In the genomic region with DNA sequence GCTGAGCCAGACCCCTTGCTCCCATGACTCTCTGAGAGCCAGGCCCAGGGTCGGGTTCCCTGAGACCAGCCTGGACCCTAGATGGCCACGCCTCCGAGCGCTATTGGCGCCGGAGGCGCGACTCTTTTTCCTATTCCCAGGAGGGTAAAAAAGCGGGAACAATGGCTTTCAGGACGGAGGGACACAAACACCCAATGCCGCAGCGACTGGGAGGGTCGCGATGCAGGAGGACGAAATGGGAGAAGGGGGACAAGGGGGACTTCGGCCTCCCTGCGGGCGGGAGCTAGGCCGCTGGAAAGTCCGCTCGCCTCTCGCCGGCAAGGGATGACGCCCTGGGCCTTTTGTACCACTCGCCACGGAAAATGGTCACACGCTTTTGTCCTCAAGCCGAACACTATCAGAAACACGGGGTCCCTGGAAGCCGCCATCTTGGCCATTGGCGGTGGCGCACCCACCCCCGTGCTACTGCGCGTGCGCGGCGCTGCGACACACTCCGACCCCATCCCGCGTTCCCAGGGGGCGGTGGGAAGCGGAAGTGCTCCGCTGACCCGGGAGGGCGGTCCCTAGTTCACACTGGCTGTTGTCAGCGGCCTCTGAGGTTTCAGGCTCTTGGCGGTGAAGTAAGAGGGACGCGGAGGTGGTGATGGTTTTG, we compare ENCODE assay signal across 8 cellular contexts.
DNase-seq lines count a peak whose midpoint lies in the region; ATAC-seq and TF ChIP-seq lines count a peak whose summit lies in the region.

No MANE protein-coding gene starts in this region.

- TF ChIP-seq POLR2A in lower leg skin (IDR thresholded peaks at IDR 0.05): peak in 1 of 2 donors; percentile 18

- peak; percentile 14 to 85 (median 58) for DNase-seq in C1 segment of cervical spinal cord (lab: John Stamatoyannopoulos, UW)
- DNase-seq in GM19240 (ENCODE audit: insufficient read length, low spot score): peak; percentile 56
- peak; percentile 90 for DNase-seq in NCI-H748 (lab: John Stamatoyannopoulos, UW; ENCODE audit: unreplicated experiment)
- peak; percentile 85 to 88 for DNase-seq in activated CD4-positive, alpha-beta T cell treated with anti-CD3 and anti-CD28 coated beads, Interleukin-2, amount 50 U/mL, for 48 hours
- peak; percentile 66 to 88 (median 80) for DNase-seq in dorsolateral prefrontal cortex
- DNase-seq in lower leg skin (ENCODE audit: low spot score in 2 of 2): peak; percentile 69 to 96
- peak; percentile 82 to 85 for DNase-seq in stimulated activated CD4-positive, alpha-beta T cell treated with anti-CD3 and anti-CD28 coated beads, Interleukin-4, amount 100 ng/mL, for 4 hours

- intact Hi-C loops in dorsolateral prefrontal cortex (cut with DNase I): loop anchor here in 1 of 2 donors (5.0 kb wide), 1 partner anchor 100 kb away; the partner anchor contains the start of gene ZNF674
- intact Hi-C loops in lower leg skin (cut with DNase I; ENCODE audit: low total_unique reads): no loop called here

- ATAC-seq in HG03442 (IDR thresholded peaks at IDR 0.05; ENCODE audit: unreplicated experiment): peak; percentile 93

- peak overlapping the region in 55 of 59 donors; percentile 15 to 93 (median 79) for H3K27ac ChIP-seq in dorsolateral prefrontal cortex

- WGBS in lower leg skin, 2 donors: 2 to 38% methylated on average over 9 to 51 of the region's 51 CpGs

- H3K27me3 ChIP-seq in dorsolateral prefrontal cortex: peaks cover 0 to 53% (median 8%) of the 10 kb centered on the region in 45 donors

- peak overlapping the region; percentile 29 to 83 (median 67) for H3K4me3 ChIP-seq in dorsolateral prefrontal cortex
- H3K4me3 ChIP-seq in lower leg skin (ENCODE audit: low read depth, poor library complexity, severe bottlenecking): peak overlapping the region; percentile 65

- TF ChIP-seq CTCF in dorsolateral prefrontal cortex (IDR thresholded peaks at IDR 0.05 in 54 of 56, conservative IDR thresholded peaks at IDR 0.05 in 2 of 56; ENCODE audit: low read depth in 1 of 56, partially characterized antibody in 56 of 56) (peak in 9 of 56 donors; percentile 8 to 29 (median 18)), lower leg skin (IDR thresholded peaks at IDR 0.05) (no peak)

Comparison
In these comparisons a context has a peak if more than half of its experiments do, and no peak if none do; other contexts are left out.
1. Peak in every context shown above with its lines: DNase-seq, ATAC-seq, H3K4me3 ChIP-seq and H3K27ac ChIP-seq.